ENCODE assay signal across 1 cellular context in the genomic region with DNA sequence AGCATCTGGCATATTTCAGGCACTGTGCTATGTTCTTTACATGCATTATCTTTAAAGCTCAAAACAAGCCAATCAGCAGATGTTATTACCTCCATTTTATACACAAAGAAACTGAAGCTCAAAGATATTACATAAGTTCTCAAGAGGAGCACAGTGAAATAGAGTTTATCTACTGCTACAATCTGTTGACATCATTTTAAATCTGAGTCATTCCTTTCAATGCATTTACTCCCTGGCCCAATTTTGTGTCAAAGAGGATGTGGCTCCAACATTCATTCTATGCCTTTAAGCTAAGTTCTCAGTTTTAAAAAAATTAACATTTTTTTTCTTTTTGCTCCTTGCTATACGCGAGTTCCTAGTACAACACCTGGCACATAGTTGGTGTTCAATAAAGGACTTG.
TF ChIP-seq lines count a peak whose summit lies in the region.

No MANE protein-coding gene starts in this region.

TF ChIP-seq in GM12878, 131 proteins besides CTCF, POLR2A, EP300 and RAD21:
- TF ChIP-seq, protein P1, sequence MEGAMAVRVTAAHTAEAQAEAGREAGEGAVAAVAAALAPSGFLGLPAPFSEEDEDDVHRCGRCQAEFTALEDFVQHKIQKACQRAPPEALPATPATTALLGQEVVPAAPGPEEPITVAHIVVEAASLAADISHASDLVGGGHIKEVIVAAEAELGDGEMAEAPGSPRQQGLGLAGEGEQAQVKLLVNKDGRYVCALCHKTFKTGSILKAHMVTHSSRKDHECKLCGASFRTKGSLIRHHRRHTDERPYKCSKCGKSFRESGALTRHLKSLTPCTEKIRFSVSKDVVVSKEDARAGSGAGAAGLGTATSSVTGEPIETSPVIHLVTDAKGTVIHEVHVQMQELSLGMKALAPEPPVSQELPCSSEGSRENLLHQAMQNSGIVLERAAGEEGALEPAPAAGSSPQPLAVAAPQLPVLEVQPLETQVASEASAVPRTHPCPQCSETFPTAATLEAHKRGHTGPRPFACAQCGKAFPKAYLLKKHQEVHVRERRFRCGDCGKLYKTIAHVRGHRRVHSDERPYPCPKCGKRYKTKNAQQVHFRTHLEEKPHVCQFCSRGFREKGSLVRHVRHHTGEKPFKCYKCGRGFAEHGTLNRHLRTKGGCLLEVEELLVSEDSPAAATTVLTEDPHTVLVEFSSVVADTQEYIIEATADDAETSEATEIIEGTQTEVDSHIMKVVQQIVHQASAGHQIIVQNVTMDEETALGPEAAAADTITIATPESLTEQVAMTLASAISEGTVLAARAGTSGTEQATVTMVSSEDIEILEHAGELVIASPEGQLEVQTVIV (IDR thresholded peaks at IDR 0.05; ENCODE audit: borderline replicate concordance, partially characterized antibody), result no peak
- no peak for TF ChIP-seq ZNF207 (IDR thresholded peaks at IDR 0.05; ENCODE audit: borderline replicate concordance)
